ENCODE assay signal across 25 cellular contexts in genomic region chr9:75213765-75214164, GRCh38.
DNase-seq lines count a peak whose midpoint lies in the region; ATAC-seq, FAIRE-seq and TF ChIP-seq lines count a peak whose summit lies in the region.
"Had no signal": no experiment of that assay in that cellular context is flagged by ENCODE, and none has a peak within 500 bp of the region (broad histone marks: within the 10 kb centered on the region; RNA-seq: fewer than 3 reads in every experiment).

No MANE protein-coding gene starts in this region.

- H3K4me1 Mint-ChIP-seq in natural killer cell = peaks cover 27 to 29% of the 10 kb centered on the region in 2 donors
- H3K4me1 Mint-ChIP-seq in natural killer cell treated with Interleukin-12 subunit alpha and Interleukin-12 subunit beta and Interleukin-15 and Interleukin-18, amount 100 ng/mL, for 72 hours (ENCODE audit: low read depth in 2 of 2) = peaks cover 13 to 21% of the 10 kb centered on the region in 2 donors
- H3K4me1 Mint-ChIP-seq in immature natural killer cell = peaks cover 15 to 18% of the 10 kb centered on the region in 2 donors
- H3K4me1 Mint-ChIP-seq: CD14-positive monocyte; CD4-positive, alpha-beta memory T cell; CD4-positive, CD25-positive, alpha-beta regulatory T cell; CD8-positive, alpha-beta memory T cell had no signal

- H3K4me3 Mint-ChIP-seq in natural killer cell = peak overlapping the region; percentile 23
- no peak overlapping the region for H3K4me3 Mint-ChIP-seq in natural killer cell treated with Interleukin-12 subunit alpha and Interleukin-12 subunit beta and Interleukin-15 and Interleukin-18, amount 100 ng/mL, for 72 hours
- peak overlapping the region in 1 of 5 donors; percentile 21 for H3K4me3 Mint-ChIP-seq in immature natural killer cell
- H3K4me3 Mint-ChIP-seq: CD14-positive monocyte; CD4-positive, alpha-beta memory T cell; CD4-positive, CD25-positive, alpha-beta regulatory T cell; CD8-positive, alpha-beta memory T cell had no signal

- intact Hi-C loops in natural killer cell (cut with micrococcal nuclease) = no loop called here
- intact Hi-C loops in cardiac septum (cut with DNase I) = no loop called here

- peak in 2 of 3 donors; percentile 73 to 86 for ATAC-seq in natural killer cell
- no peak for ATAC-seq in natural killer cell treated with Interleukin-12 subunit alpha and Interleukin-12 subunit beta and Interleukin-15 and Interleukin-18, amount 100 ng/mL, for 72 hours
- ATAC-seq: GM12878 had no signal

- H3K27ac Mint-ChIP-seq in natural killer cell (peak overlapping the region; percentile 58 to 71), immature natural killer cell (peak overlapping the region in 5 of 6 donors; percentile 2 to 74 (median 34))
- H3K27ac Mint-ChIP-seq in natural killer cell treated with Interleukin-12 subunit alpha and Interleukin-12 subunit beta and Interleukin-15 and Interleukin-18, amount 100 ng/mL, for 72 hours = peak overlapping the region in 1 of 2 donors; percentile 1
- H3K27ac Mint-ChIP-seq: CD14-positive monocyte; CD4-positive, alpha-beta memory T cell had no signal

- no peak for TF ChIP-seq CTCF in natural killer cell (IDR thresholded peaks at IDR 0.05)

- no peaks in the 10 kb centered on the region for H3K9me3 Mint-ChIP-seq in natural killer cell
- no peaks in the 10 kb centered on the region for H3K9me3 Mint-ChIP-seq in natural killer cell treated with Interleukin-12 subunit alpha and Interleukin-12 subunit beta and Interleukin-15 and Interleukin-18, amount 100 ng/mL, for 72 hours
- H3K9me3 Mint-ChIP-seq in immature natural killer cell = no peaks in the 10 kb centered on the region
- H3K9me3 Mint-ChIP-seq: CD8-positive, alpha-beta memory T cell had no signal

- no peak for DNase-seq in natural killer cell
- no peak for DNase-seq in natural killer cell treated with Interleukin-12 subunit alpha and Interleukin-12 subunit beta and Interleukin-15 and Interleukin-18, amount 100 ng/mL, for 72 hours (ENCODE audit: low spot score)
- no peak for DNase-seq in immature natural killer cell
- DNase-seq in cardiac septum (ENCODE audit: low spot score) = no peak
- no peak for DNase-seq in RCC 7860 (ENCODE audit: low spot score)
- DNase-seq: 8988T; ACHN; BE2C; C1 segment of cervical spinal cord; CD4-positive, alpha-beta memory T cell; CD4-positive, CD25-positive, alpha-beta regulatory T cell; CD8-positive, alpha-beta memory T cell; COR-L47; DMS 273 treated with DMSO at 0.1 percent for 48 hours; DMS153; DMS53; DMS79; DND-41; EL; GDM1 had no signal

- no peaks in the 10 kb centered on the region for H3K36me3 Mint-ChIP-seq in natural killer cell
- no peaks in the 10 kb centered on the region for H3K36me3 Mint-ChIP-seq in natural killer cell treated with Interleukin-12 subunit alpha and Interleukin-12 subunit beta and Interleukin-15 and Interleukin-18, amount 100 ng/mL, for 72 hours
- peaks cover 14 to 48% (median 19%) of the 10 kb centered on the region in 3 donors for H3K36me3 Mint-ChIP-seq in immature natural killer cell

- no peak for FAIRE-seq in RCC 7860 (lab: Jason Lieb, UNC)
- FAIRE-seq: A204.1, GM12878, GM12892, GM18507 had no signal

- H3K27me3 Mint-ChIP-seq in natural killer cell (ENCODE audit: low read depth in 2 of 2) (no peaks in the 10 kb centered on the region), immature natural killer cell (ENCODE audit: low read depth in 3 of 3) (peaks cover 0 to 1% (median 0%) of the 10 kb centered on the region in 3 donors)
- H3K27me3 Mint-ChIP-seq in natural killer cell treated with Interleukin-12 subunit alpha and Interleukin-12 subunit beta and Interleukin-15 and Interleukin-18, amount 100 ng/mL, for 72 hours = no peaks in the 10 kb centered on the region
- H3K27me3 Mint-ChIP-seq: CD4-positive, alpha-beta memory T cell had no signal

Comparison
In these comparisons a context has a peak if more than half of its experiments do, and no peak if none do; other contexts are left out.
1. ATAC-seq: peak in natural killer cell (2 of 3); none in natural killer cell treated with Interleukin-12 subunit alpha and Interleukin-12 subunit beta and Interleukin-15 and Interleukin-18, amount 100 ng/mL, for 72 hours (0 of 2).